Comparison of ENCODE assay signal across 11 cellular contexts in the genomic region with DNA sequence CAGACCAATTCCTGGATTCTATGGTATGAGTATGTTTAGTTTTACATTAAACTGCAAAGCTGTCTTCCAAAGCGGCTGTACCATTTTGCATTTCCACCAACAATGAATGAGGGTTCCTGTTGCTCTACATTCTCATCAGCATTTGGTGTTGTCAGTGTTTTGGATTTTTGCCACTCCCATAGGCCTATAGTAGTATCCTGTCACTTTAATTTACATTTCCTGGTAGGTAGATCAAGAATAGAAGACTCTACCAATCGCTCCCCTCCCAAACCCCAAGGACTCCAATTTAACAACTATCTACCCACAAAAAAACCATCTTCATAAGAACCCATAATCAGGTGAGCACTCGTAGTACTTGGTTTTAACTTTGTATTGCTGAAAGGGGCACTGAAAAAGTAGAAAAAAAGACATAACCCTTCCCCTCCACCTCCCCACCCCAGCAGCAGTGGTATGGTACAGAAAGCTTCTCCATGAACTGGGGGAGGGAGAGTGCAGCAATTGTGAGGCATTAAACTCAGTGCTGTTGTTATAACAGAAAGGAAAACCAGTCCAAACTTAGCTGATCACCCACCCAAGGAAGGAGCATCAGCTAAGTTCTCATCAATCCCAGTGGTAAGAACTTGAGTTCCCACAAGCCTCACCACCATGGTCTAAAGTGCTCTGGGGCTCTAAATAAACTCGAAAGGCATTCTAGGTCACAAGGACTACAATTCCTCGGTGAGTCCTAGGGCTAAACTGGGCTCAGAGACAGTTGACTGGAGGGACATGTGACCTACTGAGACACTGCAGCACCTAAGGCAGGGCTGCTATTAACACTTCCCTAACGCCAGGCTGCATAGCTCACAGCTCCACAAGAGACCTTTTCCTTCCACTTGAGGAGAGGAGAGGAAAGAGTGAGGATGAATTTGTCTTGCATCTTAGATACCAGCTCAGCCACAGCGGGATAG. TPM values are rescaled to one million over a fixed set of nuclear protein-coding genes. Genes with fewer than 3 reads are reported as not detected.
DNase-seq lines count a peak whose midpoint lies in the region; ATAC-seq and TF ChIP-seq lines count a peak whose summit lies in the region.
"Had no signal": no experiment of that assay in that cellular context is flagged by ENCODE, and none has a peak within 500 bp of the region (broad histone marks: within the 10 kb centered on the region; RNA-seq: fewer than 3 reads in every experiment).

No MANE protein-coding gene starts in this region.

- H3K27me3 ChIP-seq in heart left ventricle (no peaks in the 10 kb centered on the region), ascending aorta (no peaks in the 10 kb centered on the region)

- no peak for TF ChIP-seq CTCF in heart left ventricle (IDR thresholded peaks at IDR 0.05)
- TF ChIP-seq CTCF in ascending aorta (IDR thresholded peaks at IDR 0.05): no peak

- H3K36me3 ChIP-seq in heart left ventricle: no peaks in the 10 kb centered on the region
- H3K36me3 ChIP-seq in ascending aorta: no peaks in the 10 kb centered on the region

- peaks cover 0 to 16% (median 6%) of the 10 kb centered on the region in 12 donors for H3K4me1 ChIP-seq in heart left ventricle
- no peaks in the 10 kb centered on the region for H3K4me1 ChIP-seq in ascending aorta

- no peak for TF ChIP-seq POLR2A in heart left ventricle (IDR thresholded peaks at IDR 0.05)

- H3K9me3 ChIP-seq in heart left ventricle (no peaks in the 10 kb centered on the region), ascending aorta (no peaks in the 10 kb centered on the region)

- ATAC-seq in GM18517 (IDR thresholded peaks at IDR 0.05; ENCODE audit: unreplicated experiment) (peak; percentile 39), GM19452 (IDR thresholded peaks at IDR 0.05; ENCODE audit: unreplicated experiment) (peak; percentile 40), HG03442 (IDR thresholded peaks at IDR 0.05; ENCODE audit: unreplicated experiment) (peak; percentile 36), heart left ventricle (peak; percentile 55 to 68 (median 62))
- ATAC-seq: Panc1 had no signal

- WGBS in heart left ventricle, 4 donors: 61 to 77% (median 74%) methylated on average over 5 to 7 of the region's 7 CpGs

- H3K27ac ChIP-seq in heart left ventricle (peak overlapping the region in 5 of 12 donors; percentile 51 to 75 (median 66)), ascending aorta (no peak overlapping the region)

- H3K4me3 ChIP-seq in heart left ventricle (no peak overlapping the region), ascending aorta (no peak overlapping the region)

- intact Hi-C loops in heart left ventricle (cut with DNase I) (loop anchor here in 3 of 10 donors (10.0 kb wide), 3 partner anchors 135 to 155 kb away; partner anchors contain the start of gene ERMN (in 1 of the 3)), ascending aorta (cut with DNase I) (no loop called here)

- peak in 1 of 5 donors; percentile 32 for DNase-seq in heart left ventricle
- DNase-seq in NCI-H1417 (lab: John Stamatoyannopoulos, UW): no peak
- DNase-seq in DMS53 treated with DMSO at 0.1 percent for 48 hours (lab: John Stamatoyannopoulos, UW; ENCODE audit: unreplicated experiment): no peak
- DNase-seq in HUDEP-2 (lab: John Stamatoyannopoulos, UW; ENCODE audit: unreplicated experiment in 76 of 76): no peak
- DNase-seq in ascending aorta (ENCODE audit: low spot score in 2 of 2): no peak
- DNase-seq: aorta, DMS 273 treated with DMSO at 0.1 percent for 48 hours had no signal

RNA-seq across cellular contexts. Expression of gene CYTIP, which starts 35.5 kb away (rescaled TPM):
- total RNA-seq in heart left ventricle: 10 to 100 TPM in 1 of 9 donors, 1 to 10 TPM in 6, under 1 TPM in 2; 0.53 to 12.0 (median 1.5) TPM
- polyA plus RNA-seq in heart left ventricle: under 1 TPM; 0.38 to 1.00 TPM
- total RNA-seq in ascending aorta: 5.5 TPM
